In the genomic region with DNA sequence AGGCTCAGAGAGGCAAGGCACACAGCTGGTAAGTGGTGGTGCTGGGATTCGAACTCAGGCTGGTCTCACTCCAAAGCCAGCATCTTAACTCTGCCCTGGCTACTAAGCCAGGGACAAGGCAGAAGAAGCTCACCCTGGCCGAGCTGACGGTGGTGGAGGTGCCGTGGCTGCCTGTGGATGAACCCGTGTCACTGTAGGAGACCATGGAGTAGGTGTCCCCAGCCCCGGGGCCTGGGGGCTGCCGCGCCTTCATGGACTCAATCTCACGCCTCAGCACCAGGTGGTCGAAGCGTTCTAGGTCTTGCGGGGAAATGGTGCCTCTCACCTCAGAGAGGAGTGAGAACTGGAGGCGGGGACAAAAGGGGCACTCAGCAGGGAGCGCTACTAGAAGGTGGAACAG, we compare ENCODE assay signal across 1 cellular context.
TF ChIP-seq lines count a peak whose summit lies in the region.

No MANE protein-coding gene starts in this region.

TF ChIP-seq in H1, 55 proteins besides CTCF, POLR2A, EP300 and RAD21:
- TF ChIP-seq CBX8 (IDR thresholded peaks at IDR 0.05; ENCODE audit: borderline replicate concordance, low read depth, low read length) (no peak), TAF7 (optimal IDR thresholded peaks at IDR 0.05; ENCODE audit: borderline replicate concordance, low read depth, low read length) (no peak), SIX5 (IDR thresholded peaks at IDR 0.05; ENCODE audit: low read depth, low read length) (no peak), KDM1A (IDR thresholded peaks at IDR 0.05; ENCODE audit: borderline replicate concordance, low read length) (no peak), CHD1 (IDR thresholded peaks at IDR 0.05; ENCODE audit: low read depth, low read length) (no peak), CHD7 (IDR thresholded peaks at IDR 0.05; ENCODE audit: insufficient replicate concordance, low read length) (no peak), RNF2 (IDR thresholded peaks at IDR 0.05; ENCODE audit: borderline replicate concordance, low read depth, low read length, missing control alignments, poor library complexity, severe bottlenecking) (no peak), TAF1 (IDR thresholded peaks at IDR 0.05; ENCODE audit: low read depth, low read length) (no peak), CBX5 (IDR thresholded peaks at IDR 0.05; ENCODE audit: low read depth, low read length) (no peak), E2F6 (IDR thresholded peaks at IDR 0.05) (no peak), SAP30 (IDR thresholded peaks at IDR 0.05; ENCODE audit: insufficient read depth, insufficient replicate concordance, low read length) (no peak), POU5F1 (IDR thresholded peaks at IDR 0.05; ENCODE audit: low read depth, low read length) (no peak), HDAC6 (IDR thresholded peaks at IDR 0.05; ENCODE audit: low read depth, low read length) (no peak), SIN3A (conservative IDR thresholded peaks at IDR 0.05 in 1 of 2, IDR thresholded peaks at IDR 0.05 in 1 of 2; ENCODE audit: low read depth in 1 of 2, low read length in 2 of 2) (no peak), CEBPB (IDR thresholded peaks at IDR 0.05; ENCODE audit: low read depth, low read length) (no peak), ASH2L (IDR thresholded peaks at IDR 0.05; ENCODE audit: low read length) (no peak), SP4 (IDR thresholded peaks at IDR 0.05; ENCODE audit: low read length) (no peak), BCL11A (IDR thresholded peaks at IDR 0.05; ENCODE audit: low read depth in 2 of 2, low read length in 2 of 2) (no peak)
- TF ChIP-seq, protein P1, sequence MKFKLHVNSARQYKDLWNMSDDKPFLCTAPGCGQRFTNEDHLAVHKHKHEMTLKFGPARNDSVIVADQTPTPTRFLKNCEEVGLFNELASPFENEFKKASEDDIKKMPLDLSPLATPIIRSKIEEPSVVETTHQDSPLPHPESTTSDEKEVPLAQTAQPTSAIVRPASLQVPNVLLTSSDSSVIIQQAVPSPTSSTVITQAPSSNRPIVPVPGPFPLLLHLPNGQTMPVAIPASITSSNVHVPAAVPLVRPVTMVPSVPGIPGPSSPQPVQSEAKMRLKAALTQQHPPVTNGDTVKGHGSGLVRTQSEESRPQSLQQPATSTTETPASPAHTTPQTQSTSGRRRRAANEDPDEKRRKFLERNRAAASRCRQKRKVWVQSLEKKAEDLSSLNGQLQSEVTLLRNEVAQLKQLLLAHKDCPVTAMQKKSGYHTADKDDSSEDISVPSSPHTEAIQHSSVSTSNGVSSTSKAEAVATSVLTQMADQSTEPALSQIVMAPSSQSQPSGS (IDR thresholded peaks at IDR 0.05; ENCODE audit: low read length), result no peak
